In the genomic region with DNA sequence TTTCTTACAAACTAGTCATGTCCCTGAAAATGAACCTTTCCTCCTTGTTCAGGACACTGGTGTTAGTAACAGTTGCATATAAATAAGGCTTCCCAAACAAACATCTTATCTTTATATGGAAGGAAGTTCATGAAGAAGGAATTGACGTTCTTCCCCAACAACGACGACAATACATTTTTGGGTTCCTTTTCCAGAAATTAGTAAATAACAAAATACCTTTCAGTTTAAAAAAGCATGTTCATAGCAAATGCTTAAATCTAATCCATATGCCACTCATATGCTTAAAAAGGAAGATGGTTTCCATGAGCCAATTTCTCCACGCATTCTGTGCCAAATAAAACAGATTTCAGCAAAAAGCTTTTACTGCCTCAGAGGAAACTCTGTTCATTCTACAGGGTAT, we compare ENCODE assay signal across 13 cellular contexts.
A peak's percentile ranks its signal among the peaks of the same experiment; 100 is the strongest.
DNase-seq lines count a peak whose midpoint lies in the region; TF ChIP-seq lines count a peak whose summit lies in the region.
"Had no signal": no experiment of that assay in that cellular context is flagged by ENCODE, and none has a peak within 500 bp of the region (broad histone marks: within the 10 kb centered on the region; RNA-seq: fewer than 3 reads in every experiment).

No MANE protein-coding gene starts in this region.

- POLR2A ChIA-PET in CD8-positive, alpha-beta memory T cell (lab: Charles Lee): no interaction called here

- peaks cover 0 to 2% (median 0%) of the 10 kb centered on the region in 3 donors for H3K36me3 Mint-ChIP-seq in CD8-positive, alpha-beta memory T cell
- peaks cover 9% of the 10 kb centered on the region for H3K36me3 Mint-ChIP-seq in glutamatergic neuron (ENCODE audit: unreplicated experiment)

- no peak overlapping the region for H3K9ac ChIP-seq in parathyroid adenoma
- H3K9ac ChIP-seq: BLaER1 had no signal

- no peak overlapping the region for H3K27ac Mint-ChIP-seq in CD8-positive, alpha-beta memory T cell
- H3K27ac Mint-ChIP-seq in glutamatergic neuron (ENCODE audit: unreplicated experiment): no peak overlapping the region

- no peaks in the 10 kb centered on the region for H3K9me3 Mint-ChIP-seq in CD8-positive, alpha-beta memory T cell
- peaks cover 1% of the 10 kb centered on the region for H3K9me3 Mint-ChIP-seq in glutamatergic neuron (ENCODE audit: unreplicated experiment)

- no peaks in the 10 kb centered on the region for H3K36me3 ChIP-seq in parathyroid adenoma (ENCODE audit: control insufficient read depth, insufficient read depth, low read length)
- H3K36me3 ChIP-seq in CD8-positive, alpha-beta memory T cell (ENCODE audit: insufficient read depth, low read length): no peaks in the 10 kb centered on the region

- no peak overlapping the region for H3K4me3 Mint-ChIP-seq in CD8-positive, alpha-beta memory T cell
- no peak overlapping the region for H3K4me3 Mint-ChIP-seq in glutamatergic neuron (ENCODE audit: unreplicated experiment)

- no peak for TF ChIP-seq CTCF in cardiac fibroblast (IDR thresholded peaks at IDR 0.05; ENCODE audit: low read depth, low read length)
- no peak for TF ChIP-seq CTCF in fibroblast of mammary gland (conservative IDR thresholded peaks at IDR 0.05; ENCODE audit: control insufficient read depth, insufficient read depth, low read depth, low read length)
- TF ChIP-seq CTCF in parathyroid adenoma (IDR thresholded peaks at IDR 0.05): no peak
- no peak for TF ChIP-seq CTCF in glutamatergic neuron (IDR thresholded peaks at IDR 0.05; ENCODE audit: partially characterized antibody, unreplicated experiment)

- no peaks in the 10 kb centered on the region for H3K4me1 ChIP-seq in parathyroid adenoma
- no peaks in the 10 kb centered on the region for H3K4me1 ChIP-seq in CD8-positive, alpha-beta memory T cell (ENCODE audit: insufficient read depth, low read length)

- H3K4me1 Mint-ChIP-seq in CD8-positive, alpha-beta memory T cell: no peaks in the 10 kb centered on the region
- peaks cover 4% of the 10 kb centered on the region for H3K4me1 Mint-ChIP-seq in glutamatergic neuron (ENCODE audit: low read depth, unreplicated experiment)

- H3K79me2 ChIP-seq in parathyroid adenoma: no peaks in the 10 kb centered on the region

- no peaks in the 10 kb centered on the region for H3K27me3 ChIP-seq in parathyroid adenoma (ENCODE audit: control insufficient read depth, insufficient read depth, low read length)
- no peaks in the 10 kb centered on the region for H3K27me3 ChIP-seq in CD8-positive, alpha-beta memory T cell (ENCODE audit: insufficient read depth, low read length, poor library complexity, severe bottlenecking)
- H3K27me3 ChIP-seq: BLaER1 had no signal

- peak overlapping the region; percentile 55 for H3K27ac ChIP-seq in parathyroid adenoma
- no peak overlapping the region for H3K27ac ChIP-seq in CD8-positive, alpha-beta memory T cell (ENCODE audit: low read depth, low read length)
- H3K27ac ChIP-seq: BLaER1 had no signal

- H3K4me3 ChIP-seq in cardiac fibroblast (replicated peaks in 1 of 2; ENCODE audit: low read depth in 2 of 2, low read length in 2 of 2) (no peak overlapping the region), fibroblast of mammary gland (ENCODE audit: control insufficient read depth, low read depth, low read length) (no peak overlapping the region), parathyroid adenoma (ENCODE audit: low read depth, low read length) (no peak overlapping the region)
- no peak overlapping the region for H3K4me3 ChIP-seq in CD8-positive, alpha-beta memory T cell (ENCODE audit: low read length)
- H3K4me3 ChIP-seq: BLaER1 had no signal

- CTCF ChIA-PET in CD8-positive, alpha-beta memory T cell (lab: Charles Lee): no interaction called here

- in situ Hi-C loops in G401 (cut with HindIII; ENCODE audit: low sequenced_read_pairs): no loop called here

- peaks cover 0 to 2% of the 10 kb centered on the region in 2 donors for H3K27me3 Mint-ChIP-seq in CD8-positive, alpha-beta memory T cell
- peaks cover 7% of the 10 kb centered on the region for H3K27me3 Mint-ChIP-seq in glutamatergic neuron (ENCODE audit: unreplicated experiment)

- H3K9me3 ChIP-seq in parathyroid adenoma (ENCODE audit: control insufficient read depth, low read length): no peaks in the 10 kb centered on the region
- no peaks in the 10 kb centered on the region for H3K9me3 ChIP-seq in CD8-positive, alpha-beta memory T cell (ENCODE audit: low read length)

- DNase-seq in G401 (ENCODE audit: low spot score) (peak; percentile 73), cardiac fibroblast (ENCODE audit: low read depth in 2 of 2) (peak; percentile 29 to 68), fibroblast of mammary gland (ENCODE audit: low read depth) (peak; percentile 45), NCI-H510A (lab: John Stamatoyannopoulos, UW) (no peak), glutamatergic neuron (no peak)
- DNase-seq in CD8-positive, alpha-beta memory T cell: no peak
- DNase-seq: KBM-7, NCI-H1048, NCI-H146, NCI-H774, Right ventricle myocardium superior had no signal

- no peak overlapping the region for H3K4me2 ChIP-seq in parathyroid adenoma (ENCODE audit: low read length)
- H3K4me2 ChIP-seq: BLaER1 had no signal

- no peak overlapping the region for H2AFZ ChIP-seq in parathyroid adenoma

Comparison
In these comparisons a context has a peak if more than half of its experiments do, and no peak if none do; other contexts are left out.
1. DNase-seq: peak in G401 (single experiment), cardiac fibroblast (2 of 2) and fibroblast of mammary gland (single experiment); none in NCI-H510A (single experiment), CD8-positive, alpha-beta memory T cell (0 of 5) and glutamatergic neuron (single experiment).